15 cellular contexts compared by ENCODE assay signal in the genomic region with DNA sequence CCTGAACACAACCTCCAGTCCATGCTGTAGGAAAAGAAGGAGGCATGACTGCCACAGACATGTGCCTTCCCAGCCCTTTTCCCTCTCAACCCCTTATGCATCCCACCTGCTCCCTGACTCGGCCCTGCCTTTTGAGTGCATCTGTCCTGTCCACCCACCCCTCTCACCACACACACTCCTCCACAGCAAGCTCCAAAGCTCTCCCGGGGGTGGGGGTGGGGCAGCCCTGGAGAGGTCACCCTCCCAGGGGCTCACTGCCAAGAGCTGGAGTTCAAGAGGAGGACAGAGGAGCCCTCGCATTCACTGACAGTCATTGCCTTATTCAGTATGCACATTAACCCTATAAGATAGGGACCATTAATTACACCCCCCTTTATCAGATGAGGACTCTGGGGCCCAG.
"Had no signal": no experiment of that assay in that cellular context is flagged by ENCODE, and none has a peak within 500 bp of the region (broad histone marks: within the 10 kb centered on the region; RNA-seq: fewer than 3 reads in every experiment).

No MANE protein-coding gene starts in this region.

- DNase-seq: activated CD4-positive, alpha-beta T cell treated with anti-CD3 and anti-CD28 coated beads, Interleukin-2, amount 10 ng/mL, durations not matched to agents 7 days and 5 days; activated CD4-positive, CD25-positive, alpha-beta regulatory T cell; activated CD8-positive, alpha-beta T cell treated with anti-CD3 and anti-CD28 coated beads, Interleukin-2, amount 10 ng/mL, durations not matched to agents 7 days and 5 days; activated naive CD4-positive, alpha-beta T cell treated with anti-CD3 and anti-CD28 coated beads for 36 hours; activated T-cell treated with anti-CD3 and anti-CD28 coated beads, Interleukin-2, amount 50 U/mL, for 24 hours; effector memory CD4-positive, alpha-beta T cell; esophagus squamous epithelium; mammary epithelial cell; naive B cell; stimulated activated naive CD4-positive, alpha-beta T cell; T-helper 1 cell; T1000; upper lobe of right lung had no signal

- H3K9me3 ChIP-seq: esophagus squamous epithelium, ovary, upper lobe of right lung had no signal

- H3K4me3 ChIP-seq: esophagus squamous epithelium, ovary, upper lobe of right lung had no signal

- H3K9me3 Mint-ChIP-seq: activated CD4-positive, alpha-beta T cell treated with anti-CD3 and anti-CD28 coated beads, Interleukin-2, amount 10 ng/mL, durations not matched to agents 7 days and 5 days; activated naive CD4-positive, alpha-beta T cell treated with anti-CD3 and anti-CD28 coated beads for 36 hours; activated T-cell treated with anti-CD3 and anti-CD28 coated beads, Interleukin-2, amount 50 U/mL, for 24 hours; activated T-helper 2 cell treated with anti-CD3 and anti-CD28 coated beads, Interferon-gamma antibody, Interleukin-2, Interleukin-4, amounts not matched to agents 10 μg/mL and 5 μg/mL and 100 μg/mL, durations not matched to agents 14 hours and 24 hours and 36 hours had no signal

- H3K4me1 ChIP-seq: esophagus squamous epithelium, upper lobe of right lung had no signal

- H3K27me3 ChIP-seq: esophagus squamous epithelium, ovary, upper lobe of right lung had no signal

- H3K27ac Mint-ChIP-seq: activated CD4-positive, alpha-beta T cell treated with anti-CD3 and anti-CD28 coated beads, Interleukin-2, amount 10 ng/mL, durations not matched to agents 7 days and 5 days; activated CD8-positive, alpha-beta T cell treated with anti-CD3 and anti-CD28 coated beads, Interleukin-2, amount 10 ng/mL, durations not matched to agents 7 days and 5 days; activated naive CD4-positive, alpha-beta T cell treated with anti-CD3 and anti-CD28 coated beads for 36 hours; activated T-cell treated with anti-CD3 and anti-CD28 coated beads, Interleukin-2, amount 50 U/mL, for 24 hours; activated T-helper 2 cell treated with anti-CD3 and anti-CD28 coated beads, Interferon-gamma antibody, Interleukin-2, Interleukin-4, amounts not matched to agents 10 μg/mL and 5 μg/mL and 100 μg/mL, durations not matched to agents 14 hours and 24 hours and 36 hours; naive B cell had no signal

- H3K27ac ChIP-seq: esophagus squamous epithelium, ovary, upper lobe of right lung had no signal

- H3K4me1 Mint-ChIP-seq: activated CD4-positive, alpha-beta T cell treated with anti-CD3 and anti-CD28 coated beads, Interleukin-2, amount 10 ng/mL, durations not matched to agents 7 days and 5 days; naive B cell had no signal

- H3K4me3 Mint-ChIP-seq: activated CD4-positive, alpha-beta T cell treated with anti-CD3 and anti-CD28 coated beads, Interleukin-2, amount 10 ng/mL, durations not matched to agents 7 days and 5 days; activated CD8-positive, alpha-beta T cell treated with anti-CD3 and anti-CD28 coated beads, Interleukin-2, amount 10 ng/mL, durations not matched to agents 7 days and 5 days; activated naive CD4-positive, alpha-beta T cell treated with anti-CD3 and anti-CD28 coated beads for 36 hours; activated T-cell treated with anti-CD3 and anti-CD28 coated beads, Interleukin-2, amount 50 U/mL, for 24 hours; naive B cell had no signal

- H3K36me3 Mint-ChIP-seq: naive B cell had no signal

- H3K27me3 Mint-ChIP-seq: activated CD4-positive, alpha-beta T cell treated with anti-CD3 and anti-CD28 coated beads, Interleukin-2, amount 10 ng/mL, durations not matched to agents 7 days and 5 days; naive B cell had no signal

- H3K36me3 ChIP-seq: esophagus squamous epithelium, ovary, upper lobe of right lung had no signal

- ATAC-seq: activated CD8-positive, alpha-beta T cell treated with anti-CD3 and anti-CD28 coated beads, Interleukin-2, amount 10 ng/mL, durations not matched to agents 7 days and 5 days; upper lobe of right lung had no signal
